In genomic region chr22:44990328-44990727, GRCh38 we compare ENCODE assay signal across 33 cellular contexts. TPM values are rescaled to one million over a fixed set of nuclear protein-coding genes. Genes with fewer than 3 reads are reported as not detected.
"Had no signal": no experiment of that assay in that cellular context is flagged by ENCODE, and none has a peak within 500 bp of the region (broad histone marks: within the 10 kb centered on the region; RNA-seq: fewer than 3 reads in every experiment).

No MANE protein-coding gene starts in this region.

- H3K4me3 ChIP-seq: neural progenitor cell, ovary, psoas muscle, skin epidermis, smooth muscle cell, spleen, suprapubic skin, testis, tibial artery, transverse colon, upper lobe of right lung, uterus had no signal

- ATAC-seq: naive thymus-derived CD8-positive, alpha-beta T cell; natural killer cell treated with Interleukin-12 subunit alpha and Interleukin-12 subunit beta and Interleukin-15 and Interleukin-18, amount 100 ng/mL, for 72 hours; psoas muscle; right cardiac atrium; sciatic nerve; stimulated activated memory B cell treated with anti-CD40 and anti-IgM and Interleukin-4, amounts not matched to agents 10 μg/mL and 1 μg/mL and 100 μg/mL, for 72 hours; stimulated activated naive CD8-positive, alpha-beta T cell treated with anti-CD3 and anti-CD28 coated beads, Interleukin-15, amount 100 ng/mL, for 72 hours; stimulated activated naive CD8-positive, alpha-beta T cell treated with anti-CD3 and anti-CD28 coated beads, Interleukin-15, Interleukin-2, amounts not matched to agents 100 U/mL and 50 U/mL, for 24 hours; upper lobe of right lung had no signal

- H3K4me3 Mint-ChIP-seq: naive thymus-derived CD8-positive, alpha-beta T cell; natural killer cell treated with Interleukin-12 subunit alpha and Interleukin-12 subunit beta and Interleukin-15 and Interleukin-18, amount 100 ng/mL, for 72 hours; neural progenitor cell; stimulated activated memory B cell treated with anti-CD40 and anti-IgM and Interleukin-4, amounts not matched to agents 10 μg/mL and 1 μg/mL and 100 μg/mL, for 72 hours; stimulated activated naive CD8-positive, alpha-beta T cell treated with anti-CD3 and anti-CD28 coated beads, Interleukin-15, amount 100 ng/mL, for 72 hours; type B pancreatic cell had no signal

- H3K36me3 ChIP-seq: neural progenitor cell, ovary, spleen, suprapubic skin, tibial artery, transverse colon, upper lobe of right lung, uterus had no signal

- DNase-seq: naive thymus-derived CD8-positive, alpha-beta T cell; occipital lobe; ovary; posterior cingulate gyrus; psoas muscle; spleen; stimulated activated CD4-positive, alpha-beta T cell treated with anti-CD3 and anti-CD28 coated beads, Interleukin-12 subunit alpha, Interleukin-12 subunit beta, amount 100 ng/mL, for 4 hours; stimulated activated CD4-positive, alpha-beta T cell treated with anti-CD3 and anti-CD28 coated beads, Interleukin-1b, Interleukin-23, amount 100 ng/mL, for 48 hours; stimulated activated CD4-positive, alpha-beta T cell treated with anti-CD3 and anti-CD28 coated beads, Interleukin-4, amount 100 ng/mL, for 1 hour; stimulated activated CD4-positive, alpha-beta T cell treated with anti-CD3 and anti-CD28 coated beads, Interleukin-4, amount 100 ng/mL, for 4 hours; stimulated activated CD8-positive, alpha-beta memory T cell treated with anti-CD3 and anti-CD28 coated beads, Interleukin-4, amount 100 ng/mL, for 48 hours; stimulated activated naive CD4-positive, alpha-beta T cell; stimulated activated naive CD8-positive, alpha-beta T cell treated with anti-CD3 and anti-CD28 coated beads, Interleukin-15, amount 100 ng/mL, for 72 hours; stimulated activated naive CD8-positive, alpha-beta T cell treated with anti-CD3 and anti-CD28 coated beads, Interleukin-15, Interleukin-2, amounts not matched to agents 100 U/mL and 50 U/mL, for 24 hours; substantia nigra; testis; tibial artery; transverse colon; upper lobe of right lung; uterus had no signal

- H3K9me3 Mint-ChIP-seq: naive thymus-derived CD8-positive, alpha-beta T cell; natural killer cell treated with Interleukin-12 subunit alpha and Interleukin-12 subunit beta and Interleukin-15 and Interleukin-18, amount 100 ng/mL, for 72 hours; neural progenitor cell; stimulated activated memory B cell treated with anti-CD40 and anti-IgM and Interleukin-4, amounts not matched to agents 10 μg/mL and 1 μg/mL and 100 μg/mL, for 72 hours; stimulated activated naive CD8-positive, alpha-beta T cell treated with anti-CD3 and anti-CD28 coated beads, Interleukin-15, amount 100 ng/mL, for 72 hours; type B pancreatic cell had no signal

- H3K9ac ChIP-seq: neural progenitor cell, parathyroid adenoma had no signal

- H3K27me3 ChIP-seq: neural progenitor cell, ovary, testis, transverse colon, uterus had no signal

- H3K4me2 ChIP-seq: neural progenitor cell, smooth muscle cell had no signal

- H3K27ac ChIP-seq: neural progenitor cell, ovary, parathyroid adenoma, psoas muscle, skin epidermis, spleen, suprapubic skin, testis, tibial artery, transverse colon, upper lobe of right lung, uterus had no signal

- H2AFZ ChIP-seq: neural progenitor cell, parathyroid adenoma had no signal

- H3K4me1 Mint-ChIP-seq: naive thymus-derived CD8-positive, alpha-beta T cell; stimulated activated memory B cell treated with anti-CD40 and anti-IgM and Interleukin-4, amounts not matched to agents 10 μg/mL and 1 μg/mL and 100 μg/mL, for 72 hours; stimulated activated naive CD8-positive, alpha-beta T cell treated with anti-CD3 and anti-CD28 coated beads, Interleukin-15, amount 100 ng/mL, for 72 hours had no signal

- H3K27me3 Mint-ChIP-seq: progenitor cell of endocrine pancreas, type B pancreatic cell had no signal

- H3K36me3 Mint-ChIP-seq: naive thymus-derived CD8-positive, alpha-beta T cell; natural killer cell treated with Interleukin-12 subunit alpha and Interleukin-12 subunit beta and Interleukin-15 and Interleukin-18, amount 100 ng/mL, for 72 hours; stimulated activated memory B cell treated with anti-CD40 and anti-IgM and Interleukin-4, amounts not matched to agents 10 μg/mL and 1 μg/mL and 100 μg/mL, for 72 hours had no signal

- H3K9me3 ChIP-seq: ovary, psoas muscle, spleen, suprapubic skin, testis, tibial artery, transverse colon, upper lobe of right lung, uterus had no signal

- H3K27ac Mint-ChIP-seq: naive thymus-derived CD8-positive, alpha-beta T cell; natural killer cell treated with Interleukin-12 subunit alpha and Interleukin-12 subunit beta and Interleukin-15 and Interleukin-18, amount 100 ng/mL, for 72 hours; progenitor cell of endocrine pancreas; stimulated activated memory B cell treated with anti-CD40 and anti-IgM and Interleukin-4, amounts not matched to agents 10 μg/mL and 1 μg/mL and 100 μg/mL, for 72 hours; stimulated activated naive CD8-positive, alpha-beta T cell treated with anti-CD3 and anti-CD28 coated beads, Interleukin-15, amount 100 ng/mL, for 72 hours; type B pancreatic cell had no signal

- H3K4me1 ChIP-seq: neural progenitor cell, parathyroid adenoma, psoas muscle, spleen, suprapubic skin, testis, tibial artery, transverse colon, upper lobe of right lung, uterus had no signal

RNA-seq across cellular contexts. Expression of gene PHF21B, which starts 19.5 kb away (rescaled TPM):
- total RNA-seq: naive thymus-derived CD8-positive, alpha-beta T cell; osteoblast; renal cortical epithelial cell; suprapubic skin; transverse colon had no signal
- polyA plus RNA-seq: naive thymus-derived CD8-positive, alpha-beta T cell had no signal
